In the genomic region with DNA sequence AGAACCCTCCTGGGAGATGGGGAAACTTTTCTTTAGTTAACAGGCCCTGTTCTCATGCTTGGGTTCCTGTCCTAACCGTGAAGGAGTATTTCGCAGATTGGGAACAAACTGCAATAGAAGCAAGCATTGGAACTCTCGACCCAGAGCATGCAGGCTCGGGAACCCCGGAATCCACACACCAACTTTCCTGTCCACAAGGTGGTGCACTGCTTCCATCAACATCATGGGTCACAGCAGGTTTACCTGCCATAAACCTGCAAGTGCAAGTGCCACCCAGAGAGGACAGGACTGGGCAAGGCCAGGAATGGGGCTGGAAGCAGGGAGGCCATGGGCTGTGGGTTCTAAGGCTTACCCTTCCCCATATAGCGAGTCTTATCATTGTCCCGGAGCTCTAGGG, we compare ENCODE assay signal across 9 cellular contexts. TPM values are rescaled to one million over a fixed set of nuclear protein-coding genes. Genes with fewer than 3 reads are reported as not detected.
DNase-seq lines count a peak whose midpoint lies in the region; ATAC-seq and TF ChIP-seq lines count a peak whose summit lies in the region.
"Had no signal": no experiment of that assay in that cellular context is flagged by ENCODE, and none has a peak within 500 bp of the region (broad histone marks: within the 10 kb centered on the region; RNA-seq: fewer than 3 reads in every experiment).

No MANE protein-coding gene starts in this region.

- peaks cover 90% of the 10 kb centered on the region for H3K79me2 ChIP-seq in GM23338 (replicated peaks; ENCODE audit: insufficient read depth)

- no peak for DNase-seq in BE2C
- DNase-seq in GM23338 (ENCODE audit: low spot score), result peak; percentile 57
- DNase-seq in activated naive CD8-positive, alpha-beta T cell treated with anti-CD3 and anti-CD28 coated beads for 36 hours, result no peak
- DNase-seq in immature natural killer cell, result no peak
- no peak for DNase-seq in RPMI8226
- DNase-seq: heart right ventricle had no signal

- ATAC-seq in GM23338 (peak; percentile 7), GM21360 (IDR thresholded peaks at IDR 0.05; ENCODE audit: unreplicated experiment) (no peak), HG03432 (IDR thresholded peaks at IDR 0.05; ENCODE audit: unreplicated experiment) (no peak)
- ATAC-seq: heart right ventricle had no signal

- H3K9ac ChIP-seq in liver (ENCODE audit: low read depth in 1 of 2, low read length in 2 of 2), result no peak overlapping the region

- H3K27me3 Mint-ChIP-seq in GM23338 (ENCODE audit: insufficient read depth, low read depth, poor library complexity) (peaks cover 28% of the 10 kb centered on the region), immature natural killer cell (ENCODE audit: low read depth in 3 of 3) (peaks cover 3 to 6% (median 5%) of the 10 kb centered on the region in 3 donors)
- H3K27me3 Mint-ChIP-seq in activated naive CD8-positive, alpha-beta T cell treated with anti-CD3 and anti-CD28 coated beads for 36 hours, result peaks cover 4% of the 10 kb centered on the region

- H3K27ac ChIP-seq in GM23338 (ENCODE audit: low read depth) (peak overlapping the region; percentile 80), liver (ENCODE audit: low read depth in 1 of 2, low read length in 2 of 2) (peak overlapping the region; percentile 80 to 95)

- no peak overlapping the region for H2AFZ ChIP-seq in GM23338

- H3K9me2 ChIP-seq in GM23338 (ENCODE audit: insufficient read depth), result no peaks in the 10 kb centered on the region

- TF ChIP-seq CTCF in BE2C (IDR thresholded peaks at IDR 0.05; ENCODE audit: low read depth, low read length), result peak; percentile 31
- peak; percentile 51 to 69 for TF ChIP-seq CTCF in GM23338 (conservative IDR thresholded peaks at IDR 0.05; ENCODE audit: low read depth in 2 of 2)
- peak; percentile 16 for TF ChIP-seq CTCF in liver (IDR thresholded peaks at IDR 0.05; ENCODE audit: low read depth, low read length, missing input control)

- H3K27me3 ChIP-seq in BE2C (no peaks in the 10 kb centered on the region), GM23338 (ENCODE audit: insufficient read depth) (no peaks in the 10 kb centered on the region), liver (ENCODE audit: control insufficient read depth in 4 of 4, insufficient read depth in 4 of 4, low read length in 3 of 4) (no peaks in the 10 kb centered on the region)
- H3K27me3 ChIP-seq: heart right ventricle had no signal

- no peaks in the 10 kb centered on the region for H3K4me1 ChIP-seq in BE2C
- H3K4me1 ChIP-seq in GM23338 (ENCODE audit: insufficient read depth), result peaks cover 40% of the 10 kb centered on the region
- peaks cover 29 to 77% (median 60%) of the 10 kb centered on the region in 4 donors for H3K4me1 ChIP-seq in liver (ENCODE audit: control insufficient read depth in 4 of 4, insufficient read depth in 4 of 4, low read length in 3 of 4)

- WGBS in liver, result 70% methylated on average over 7 of the region's 7 CpGs

- TF ChIP-seq RAD21 in liver (IDR thresholded peaks at IDR 0.05), result peak; percentile 34 to 68

- H3K4me3 ChIP-seq in BE2C (ENCODE audit: low read depth, low read length) (no peak overlapping the region), GM23338 (no peak overlapping the region), liver (ENCODE audit: low read depth in 1 of 3, low read length in 3 of 3) (no peak overlapping the region)
- H3K4me3 ChIP-seq: heart right ventricle had no signal

- H3K36me3 Mint-ChIP-seq in GM23338 (ENCODE audit: low read depth) (peaks cover 98% of the 10 kb centered on the region), immature natural killer cell (peaks cover 14 to 57% (median 33%) of the 10 kb centered on the region in 3 donors)
- peaks cover 93% of the 10 kb centered on the region for H3K36me3 Mint-ChIP-seq in activated naive CD8-positive, alpha-beta T cell treated with anti-CD3 and anti-CD28 coated beads for 36 hours

- H3F3A ChIP-seq in GM23338 (replicated peaks; ENCODE audit: low read depth), result peaks cover 85% of the 10 kb centered on the region

- H3K9me3 Mint-ChIP-seq in GM23338 (no peaks in the 10 kb centered on the region; the same call in 2 of the 3 replicates), immature natural killer cell (peaks cover 0 to 2% (median 0%) of the 10 kb centered on the region in 6 donors)
- no peaks in the 10 kb centered on the region for H3K9me3 Mint-ChIP-seq in activated naive CD8-positive, alpha-beta T cell treated with anti-CD3 and anti-CD28 coated beads for 36 hours

- H3K4me1 Mint-ChIP-seq in GM23338 (peaks cover 76% of the 10 kb centered on the region), immature natural killer cell (peaks cover 41 to 62% of the 10 kb centered on the region in 2 donors)
- H3K4me1 Mint-ChIP-seq in activated naive CD8-positive, alpha-beta T cell treated with anti-CD3 and anti-CD28 coated beads for 36 hours, result peaks cover 73% of the 10 kb centered on the region

- H3K9me3 ChIP-seq in BE2C, result no peaks in the 10 kb centered on the region
- no peaks in the 10 kb centered on the region for H3K9me3 ChIP-seq in liver (ENCODE audit: control insufficient read depth in 4 of 4, low read length in 3 of 4)
- H3K9me3 ChIP-seq: heart right ventricle had no signal

- peaks cover 97% of the 10 kb centered on the region for H3K36me3 ChIP-seq in BE2C
- peaks cover 94% of the 10 kb centered on the region for H3K36me3 ChIP-seq in GM23338 (ENCODE audit: insufficient read depth)
- peaks cover 22 to 67% (median 52%) of the 10 kb centered on the region in 4 donors for H3K36me3 ChIP-seq in liver (ENCODE audit: control insufficient read depth in 4 of 4, insufficient read depth in 3 of 4, low read depth in 1 of 4, low read length in 3 of 4)

- H3K4me2 ChIP-seq in GM23338, result no peak overlapping the region

- peaks cover 74% of the 10 kb centered on the region for H4K20me1 ChIP-seq in GM23338 (replicated peaks; ENCODE audit: insufficient read depth)

- H3K4me3 Mint-ChIP-seq in GM23338, result peak overlapping the region; percentile 49; the same call in 1 of the 3 replicates
- peak overlapping the region; percentile 99 for H3K4me3 Mint-ChIP-seq in activated naive CD8-positive, alpha-beta T cell treated with anti-CD3 and anti-CD28 coated beads for 36 hours
- no peak overlapping the region for H3K4me3 Mint-ChIP-seq in immature natural killer cell

- H3K27ac Mint-ChIP-seq in GM23338 (peak overlapping the region; percentile 87), immature natural killer cell (no peak overlapping the region)
- peak overlapping the region; percentile 97 for H3K27ac Mint-ChIP-seq in activated naive CD8-positive, alpha-beta T cell treated with anti-CD3 and anti-CD28 coated beads for 36 hours

TF ChIP-seq in GM23338, 12 proteins besides CTCF, POLR2A, EP300 and RAD21 (continues in another document):
- TF ChIP-seq, protein P1, sequence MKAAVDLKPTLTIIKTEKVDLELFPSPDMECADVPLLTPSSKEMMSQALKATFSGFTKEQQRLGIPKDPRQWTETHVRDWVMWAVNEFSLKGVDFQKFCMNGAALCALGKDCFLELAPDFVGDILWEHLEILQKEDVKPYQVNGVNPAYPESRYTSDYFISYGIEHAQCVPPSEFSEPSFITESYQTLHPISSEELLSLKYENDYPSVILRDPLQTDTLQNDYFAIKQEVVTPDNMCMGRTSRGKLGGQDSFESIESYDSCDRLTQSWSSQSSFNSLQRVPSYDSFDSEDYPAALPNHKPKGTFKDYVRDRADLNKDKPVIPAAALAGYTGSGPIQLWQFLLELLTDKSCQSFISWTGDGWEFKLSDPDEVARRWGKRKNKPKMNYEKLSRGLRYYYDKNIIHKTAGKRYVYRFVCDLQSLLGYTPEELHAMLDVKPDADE (IDR thresholded peaks at IDR 0.05), result no peak
- TF ChIP-seq EZH2phosphoT487 (IDR thresholded peaks at IDR 0.05; ENCODE audit: unreplicated experiment), result no peak

TF ChIP-seq in liver, 16 proteins besides CTCF, POLR2A, EP300 and RAD21 (continues in another document):
- TF ChIP-seq HNF4A (conservative IDR thresholded peaks at IDR 0.05) (no peak), YY1 (IDR thresholded peaks at IDR 0.05) (no peak)
- TF ChIP-seq, protein P2, sequence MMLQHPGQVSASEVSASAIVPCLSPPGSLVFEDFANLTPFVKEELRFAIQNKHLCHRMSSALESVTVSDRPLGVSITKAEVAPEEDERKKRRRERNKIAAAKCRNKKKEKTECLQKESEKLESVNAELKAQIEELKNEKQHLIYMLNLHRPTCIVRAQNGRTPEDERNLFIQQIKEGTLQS (IDR thresholded peaks at IDR 0.05), result no peak

RNA-seq across cellular contexts. Expression of a gene that starts 6.9 kb away (rescaled TPM):
- 1,103 TPM for polyA plus RNA-seq in BE2C (2012; ENCODE audit: insufficient read depth, insufficient read length, low read depth)
- total RNA-seq in GM23338 (2014; rRNA removed; shearing (Covaris generic)), result 1,517 and 1,831 TPM in 2 replicates
- polyA plus RNA-seq in GM23338 (2016; fragmentation: Nextera tagmentation; extraction: Ambion mirVana) (882 and 910 TPM in 2 replicates), liver (100 to 1,000 TPM; 365 to 499 TPM), immature natural killer cell (100 to 1,000 TPM; 856 to 982 (median 955) TPM)
- 1,000 to 10,000 TPM; 3,744 to 3,761 TPM for total RNA-seq in activated naive CD8-positive, alpha-beta T cell treated with anti-CD3 and anti-CD28 coated beads for 36 hours
- 100 to 1,000 TPM; 270 to 394 TPM for total RNA-seq in liver

RNA-seq across cellular contexts. Expression of a gene that starts 54.1 kb away (rescaled TPM):
- 44.0 TPM for polyA plus RNA-seq in BE2C (2012; ENCODE audit: insufficient read depth, insufficient read length, low read depth)
- 157 and 170 TPM in 2 replicates for total RNA-seq in GM23338 (2014; rRNA removed; shearing (Covaris generic))
- polyA plus RNA-seq in GM23338 (2016; fragmentation: Nextera tagmentation; extraction: Ambion mirVana) (148 and 166 TPM in 2 replicates), liver (10 to 100 TPM in 1 of 2 donors, 1 to 10 TPM in 1; 9.8 to 12.6 TPM), immature natural killer cell (1 to 10 TPM; 3.8 to 5.9 (median 3.8) TPM)
- total RNA-seq in activated naive CD8-positive, alpha-beta T cell treated with anti-CD3 and anti-CD28 coated beads for 36 hours, result 10 to 100 TPM; 36.8 to 39.6 TPM
- total RNA-seq in liver, result 10 to 100 TPM; 37.1 to 49.1 TPM

Comparison
In these comparisons a context has a peak if more than half of its experiments do, and no peak if none do; other contexts are left out.
1. H3K27ac Mint-ChIP-seq: peak in GM23338 (single experiment) and activated naive CD8-positive, alpha-beta T cell treated with anti-CD3 and anti-CD28 coated beads for 36 hours (single experiment); none in immature natural killer cell (0 of 6).
2. H3K4me3 Mint-ChIP-seq: peak in GM23338 (single experiment) and activated naive CD8-positive, alpha-beta T cell treated with anti-CD3 and anti-CD28 coated beads for 36 hours (single experiment); none in immature natural killer cell (0 of 5).
3. Peak in every context shown above with its lines, with median percentiles within 50 percentile points of each other: CTCF ChIP-seq.